Comparison of ENCODE assay signal across 16 cellular contexts in the genomic region with DNA sequence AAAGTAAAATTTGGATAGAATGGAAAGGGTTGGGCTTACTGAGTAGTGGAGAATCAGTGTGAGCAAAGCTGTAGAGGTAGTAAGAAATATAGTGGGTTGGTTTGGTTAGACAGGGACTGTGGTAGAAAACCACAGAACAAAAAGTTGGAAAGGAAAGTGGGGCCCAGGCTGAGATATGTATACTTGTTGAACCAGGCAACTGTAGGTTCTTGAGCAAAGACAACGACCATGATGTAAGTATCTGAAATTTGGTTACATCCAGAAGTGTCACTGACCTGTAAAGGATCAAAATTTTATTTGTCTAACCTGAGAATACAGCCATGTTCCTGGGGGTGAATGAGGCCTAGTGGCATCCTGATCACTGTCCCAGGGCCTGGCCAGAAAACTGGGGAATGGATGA.
A peak's percentile ranks its signal among the peaks of the same experiment; 100 is the strongest.
DNase-seq lines count a peak whose midpoint lies in the region; ATAC-seq and TF ChIP-seq lines count a peak whose summit lies in the region.
"Had no signal": no experiment of that assay in that cellular context is flagged by ENCODE, and none has a peak within 500 bp of the region (broad histone marks: within the 10 kb centered on the region; RNA-seq: fewer than 3 reads in every experiment).

No MANE protein-coding gene starts in this region.

- no peak overlapping the region for H3K27ac ChIP-seq in CD4-positive, CD25-positive, alpha-beta regulatory T cell (ENCODE audit: insufficient read depth, low read length, poor library complexity, severe bottlenecking)
- H3K27ac ChIP-seq in CD8-positive, alpha-beta memory T cell (ENCODE audit: low read depth, low read length): no peak overlapping the region
- peak overlapping the region in 3 of 4 donors; percentile 1 to 51 (median 16) for H3K27ac ChIP-seq in esophagus muscularis mucosa (replicated peaks in 1 of 4)
- H3K27ac ChIP-seq: BLaER1 treated with 17β-estradiol and CSF1 and Interleukin-3, amounts not matched to agents 10 nM and 100 nM; brain microvascular endothelial cell; left lung; PC-9; upper lobe of right lung had no signal

- no peaks in the 10 kb centered on the region for H3K9me3 Mint-ChIP-seq in CD4-positive, CD25-positive, alpha-beta regulatory T cell
- no peaks in the 10 kb centered on the region for H3K9me3 Mint-ChIP-seq in CD8-positive, alpha-beta memory T cell
- H3K9me3 Mint-ChIP-seq in T-cell: no peaks in the 10 kb centered on the region

- H3K36me3 ChIP-seq in CD4-positive, CD25-positive, alpha-beta regulatory T cell (ENCODE audit: control insufficient read depth, insufficient read depth, low read length): peaks cover 20% of the 10 kb centered on the region
- peaks cover 8% of the 10 kb centered on the region for H3K36me3 ChIP-seq in CD8-positive, alpha-beta memory T cell (ENCODE audit: insufficient read depth, low read length)
- peaks cover 0 to 11% (median 0%) of the 10 kb centered on the region in 4 donors for H3K36me3 ChIP-seq in esophagus muscularis mucosa
- no peaks in the 10 kb centered on the region for H3K36me3 ChIP-seq in BE2C
- H3K36me3 ChIP-seq: brain microvascular endothelial cell had no signal

- H3K27me3 ChIP-seq in CD4-positive, CD25-positive, alpha-beta regulatory T cell (ENCODE audit: control insufficient read depth, insufficient read depth, low read length): no peaks in the 10 kb centered on the region
- no peaks in the 10 kb centered on the region for H3K27me3 ChIP-seq in CD8-positive, alpha-beta memory T cell (ENCODE audit: insufficient read depth, low read length, poor library complexity, severe bottlenecking)
- H3K27me3 ChIP-seq in esophagus muscularis mucosa (no peaks in the 10 kb centered on the region), BE2C (no peaks in the 10 kb centered on the region)
- H3K27me3 ChIP-seq: BLaER1 treated with 17β-estradiol and CSF1 and Interleukin-3, amounts not matched to agents 10 nM and 100 nM; brain microvascular endothelial cell; left lung; upper lobe of right lung had no signal

- H3K27me3 Mint-ChIP-seq in CD4-positive, CD25-positive, alpha-beta regulatory T cell: no peaks in the 10 kb centered on the region
- H3K27me3 Mint-ChIP-seq in CD8-positive, alpha-beta memory T cell: no peaks in the 10 kb centered on the region
- H3K27me3 Mint-ChIP-seq in T-cell: no peaks in the 10 kb centered on the region

- H3K9me3 ChIP-seq in CD4-positive, CD25-positive, alpha-beta regulatory T cell (ENCODE audit: control insufficient read depth in 2 of 2, low read length in 2 of 2): no peaks in the 10 kb centered on the region
- no peaks in the 10 kb centered on the region for H3K9me3 ChIP-seq in CD8-positive, alpha-beta memory T cell (ENCODE audit: low read length)
- H3K9me3 ChIP-seq in esophagus muscularis mucosa: no peaks in the 10 kb centered on the region
- H3K9me3 ChIP-seq in BE2C: no peaks in the 10 kb centered on the region
- H3K9me3 ChIP-seq: left lung, upper lobe of right lung had no signal

- WGBS in esophagus muscularis mucosa: 68% methylated on average over 1 of the region's 1 CpG

- intact Hi-C loops in esophagus muscularis mucosa (cut with DNase I): no loop called here

- POLR2A ChIA-PET in CD8-positive, alpha-beta memory T cell (lab: Charles Lee): no interaction called here
- POLR2A ChIA-PET in T-cell (lab: Charles Lee): interaction anchor here (0.7 to 1.7 kb wide), 2 partner anchors 11 to 21 kb away, joined by 3 read pairs; no protein-coding TSS in a partner anchor

- H3K27ac Mint-ChIP-seq in CD4-positive, CD25-positive, alpha-beta regulatory T cell: peak overlapping the region in 2 of 3 donors; percentile 51 to 76
- H3K27ac Mint-ChIP-seq in CD8-positive, alpha-beta memory T cell: peak overlapping the region; percentile 3 to 88 (median 68)
- peak overlapping the region; percentile 51 to 71 for H3K27ac Mint-ChIP-seq in T-cell

- no peak for ATAC-seq in CD4-positive, CD25-positive, alpha-beta regulatory T cell (ENCODE audit: low read depth in 2 of 2)
- peak; percentile 57 to 91 (median 80) for ATAC-seq in T-cell (replicated peaks in 1 of 4)
- no peak for ATAC-seq in GM21825 (IDR thresholded peaks at IDR 0.05; ENCODE audit: unreplicated experiment)
- ATAC-seq: left lung, upper lobe of right lung had no signal

- peaks cover 20% of the 10 kb centered on the region for H3K4me1 ChIP-seq in CD4-positive, CD25-positive, alpha-beta regulatory T cell (ENCODE audit: control insufficient read depth, insufficient read depth, low read length, poor library complexity, severe bottlenecking)
- H3K4me1 ChIP-seq in CD8-positive, alpha-beta memory T cell (ENCODE audit: insufficient read depth, low read length): peaks cover 37% of the 10 kb centered on the region
- peaks cover 0 to 49% (median 41%) of the 10 kb centered on the region in 4 donors for H3K4me1 ChIP-seq in esophagus muscularis mucosa
- no peaks in the 10 kb centered on the region for H3K4me1 ChIP-seq in BE2C
- H3K4me1 ChIP-seq: BLaER1 treated with 17β-estradiol and CSF1 and Interleukin-3, amounts not matched to agents 10 nM and 100 nM; left lung; upper lobe of right lung had no signal

- peak overlapping the region in 3 of 4 donors; percentile 17 to 46 (median 21) for H3K4me3 Mint-ChIP-seq in CD4-positive, CD25-positive, alpha-beta regulatory T cell
- H3K4me3 Mint-ChIP-seq in CD8-positive, alpha-beta memory T cell: peak overlapping the region in 5 of 7 donors; percentile 19 to 51 (median 46)
- H3K4me3 Mint-ChIP-seq in T-cell: peak overlapping the region in 1 of 3 donors; percentile 67

- H3K36me3 Mint-ChIP-seq in CD4-positive, CD25-positive, alpha-beta regulatory T cell: peaks cover 32% of the 10 kb centered on the region
- H3K36me3 Mint-ChIP-seq in CD8-positive, alpha-beta memory T cell: peaks cover 12 to 43% (median 14%) of the 10 kb centered on the region in 3 donors
- H3K36me3 Mint-ChIP-seq in T-cell: peaks cover 52% of the 10 kb centered on the region

- no peak for TF ChIP-seq EP300 in esophagus muscularis mucosa (IDR thresholded peaks at IDR 0.05)

- no peak for DNase-seq in CD4-positive, CD25-positive, alpha-beta regulatory T cell
- DNase-seq in CD8-positive, alpha-beta memory T cell: peak in 1 of 5 donors; percentile 28
- peak in 1 of 34 experiments; percentile 7 for DNase-seq in T-cell
- DNase-seq in esophagus muscularis mucosa (ENCODE audit: extremely low spot score): no peak
- no peak for DNase-seq in NCI-H446 (lab: John Stamatoyannopoulos, UW)
- DNase-seq in DMS114 treated with DMSO at 0.1 percent for 48 hours (lab: John Stamatoyannopoulos, UW; ENCODE audit: unreplicated experiment): no peak
- DNase-seq in BE2C: no peak
- DNase-seq: brain microvascular endothelial cell, KG1, left lung, NCI-H1436 treated with DMSO at 0.1 percent for 48 hours, NCI-H524, PC-9, upper lobe of right lung had no signal

- no peak for TF ChIP-seq POLR2A in esophagus muscularis mucosa (IDR thresholded peaks at IDR 0.05; ENCODE audit: low read depth)

- TF ChIP-seq CTCF in esophagus muscularis mucosa (IDR thresholded peaks at IDR 0.05): no peak
- TF ChIP-seq CTCF in BE2C (IDR thresholded peaks at IDR 0.05; ENCODE audit: low read depth, low read length): no peak

- CTCF ChIA-PET in CD8-positive, alpha-beta memory T cell (lab: Charles Lee): interaction anchor here (2.8 kb wide), 1 partner anchor 115 kb away, joined by 11 read pairs; a partner anchor contains a TSS
- CTCF ChIA-PET in T-cell (lab: Charles Lee): interaction anchor here (0.5 to 2.0 kb wide), 4 partner anchors 103 to 128 kb away, joined by 5 to 7 read pairs (median 6); no protein-coding TSS in a partner anchor

- no peak overlapping the region for H3K4me3 ChIP-seq in CD4-positive, CD25-positive, alpha-beta regulatory T cell (ENCODE audit: low read depth, low read length)
- no peak overlapping the region for H3K4me3 ChIP-seq in CD8-positive, alpha-beta memory T cell (ENCODE audit: low read length)
- H3K4me3 ChIP-seq in esophagus muscularis mucosa: no peak overlapping the region
- H3K4me3 ChIP-seq in BE2C (ENCODE audit: low read depth, low read length): no peak overlapping the region
- H3K4me3 ChIP-seq: BLaER1 treated with 17β-estradiol and CSF1 and Interleukin-3, amounts not matched to agents 10 nM and 100 nM; left lung; PC-9; upper lobe of right lung had no signal

- H3K4me1 Mint-ChIP-seq in CD4-positive, CD25-positive, alpha-beta regulatory T cell: peaks cover 47 to 71% (median 62%) of the 10 kb centered on the region in 4 donors
- H3K4me1 Mint-ChIP-seq in CD8-positive, alpha-beta memory T cell: peaks cover 77 to 80% (median 78%) of the 10 kb centered on the region in 3 donors
- H3K4me1 Mint-ChIP-seq in T-cell: peaks cover 81 to 83% (median 81%) of the 10 kb centered on the region in 3 donors

Comparison
In these comparisons a context has a peak if more than half of its experiments do, and no peak if none do; other contexts are left out.
1. ATAC-seq: peak in T-cell (4 of 4); none in CD4-positive, CD25-positive, alpha-beta regulatory T cell (0 of 2) and GM21825 (single experiment).
2. H3K27ac ChIP-seq: peak in esophagus muscularis mucosa (3 of 4); none in CD4-positive, CD25-positive, alpha-beta regulatory T cell (single experiment) and CD8-positive, alpha-beta memory T cell (single experiment).
3. Peak in every context shown above with its lines, with median percentiles within 50 percentile points of each other: H3K27ac Mint-ChIP-seq.